In the genomic region with DNA sequence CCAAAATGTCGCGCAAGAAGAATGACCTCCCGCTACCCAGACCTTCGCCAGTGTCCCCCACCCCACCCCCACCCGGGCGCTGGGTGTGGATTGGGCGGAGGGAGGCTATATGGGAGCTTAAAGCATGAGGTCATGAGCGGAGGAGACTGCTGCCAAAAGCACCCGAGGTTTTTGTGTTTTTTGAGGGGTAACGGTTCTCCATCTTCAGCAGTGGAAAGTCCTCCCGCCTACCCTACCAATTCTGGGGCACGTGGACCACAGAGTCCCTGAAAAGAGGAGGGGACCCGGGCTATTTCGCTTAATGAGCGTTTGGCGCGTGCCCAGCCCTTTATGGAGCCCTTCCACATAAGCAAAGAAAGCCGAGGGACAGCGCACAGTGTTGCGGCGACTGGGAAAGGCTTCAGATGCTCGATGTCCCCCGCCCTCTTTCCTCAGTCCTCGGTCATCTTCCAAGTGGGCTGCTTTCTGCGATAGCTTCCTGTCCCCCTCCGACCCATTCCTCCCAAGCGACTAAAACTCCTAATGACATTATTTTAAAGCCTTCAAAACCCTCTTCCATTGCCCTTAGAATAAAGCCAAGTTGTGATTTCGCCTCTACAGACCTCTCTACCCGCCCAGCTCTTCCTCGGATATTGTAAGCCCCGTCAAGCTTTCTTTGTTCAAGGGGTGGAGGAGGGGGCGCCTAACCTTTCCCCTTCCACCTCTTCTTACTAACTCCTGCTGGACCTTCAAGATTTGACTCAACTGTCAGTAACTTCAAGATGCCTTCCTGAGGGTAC, we compare ENCODE assay signal across 1 cellular context.
TF ChIP-seq lines count a peak whose summit lies in the region.

No MANE protein-coding gene starts in this region.

TF ChIP-seq in HEK293, 187 proteins besides CTCF, POLR2A, EP300 and RAD21 (continued from another document):
- TF ChIP-seq, protein P1, sequence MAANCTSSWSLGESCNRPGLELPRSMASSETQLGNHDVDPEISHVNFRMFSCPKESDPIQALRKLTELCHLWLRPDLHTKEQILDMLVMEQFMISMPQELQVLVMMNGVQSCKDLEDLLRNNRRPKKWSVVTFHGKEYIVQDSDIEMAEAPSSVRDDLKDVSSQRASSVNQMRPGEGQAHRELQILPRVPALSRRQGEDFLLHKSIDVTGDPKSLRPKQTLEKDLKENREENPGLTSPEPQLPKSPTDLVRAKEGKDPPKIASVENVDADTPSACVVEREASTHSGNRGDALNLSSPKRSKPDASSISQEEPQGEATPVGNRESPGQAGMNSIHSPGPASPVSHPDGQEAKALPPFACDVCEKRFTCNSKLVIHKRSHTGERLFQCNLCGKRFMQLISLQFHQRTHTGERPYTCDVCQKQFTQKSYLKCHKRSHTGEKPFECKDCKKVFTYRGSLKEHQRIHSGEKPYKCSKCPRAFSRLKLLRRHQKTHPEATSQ (tag by site-specific recombination; IDR thresholded peaks at IDR 0.05): no peak
- TF ChIP-seq ZNF324 (tag by site-specific recombination; IDR thresholded peaks at IDR 0.05): no peak
- TF ChIP-seq, protein P2, sequence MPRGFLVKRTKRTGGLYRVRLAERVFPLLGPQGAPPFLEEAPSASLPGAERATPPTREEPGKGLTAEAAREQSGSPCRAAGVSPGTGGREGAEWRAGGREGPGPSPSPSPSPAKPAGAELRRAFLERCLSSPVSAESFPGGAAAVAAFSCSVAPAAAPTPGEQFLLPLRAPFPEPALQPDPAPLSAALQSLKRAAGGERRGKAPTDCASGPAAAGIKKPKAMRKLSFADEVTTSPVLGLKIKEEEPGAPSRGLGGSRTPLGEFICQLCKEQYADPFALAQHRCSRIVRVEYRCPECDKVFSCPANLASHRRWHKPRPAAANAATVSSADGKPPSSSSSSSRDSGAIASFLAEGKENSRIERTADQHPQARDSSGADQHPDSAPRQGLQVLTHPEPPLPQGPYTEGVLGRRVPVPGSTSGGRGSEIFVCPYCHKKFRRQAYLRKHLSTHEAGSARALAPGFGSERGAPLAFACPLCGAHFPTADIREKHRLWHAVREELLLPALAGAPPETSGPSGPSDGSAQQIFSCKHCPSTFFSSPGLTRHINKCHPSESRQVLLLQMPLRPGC (tag by site-specific recombination; IDR thresholded peaks at IDR 0.05): no peak
- TF ChIP-seq ZNF561 (tag by site-specific recombination; IDR thresholded peaks at IDR 0.05; ENCODE audit: borderline replicate concordance): peak; percentile 10; the same call in 1 of the 2 replicates
- TF ChIP-seq ZNF621 (tag by site-specific recombination; IDR thresholded peaks at IDR 0.05): no peak
